ENCODE assay signal across 20 cellular contexts in genomic region chr13:113595131-113595530, GRCh38. TPM values are rescaled to one million over a fixed set of nuclear protein-coding genes. Genes with fewer than 3 reads are reported as not detected.
DNase-seq lines count a peak whose midpoint lies in the region; ATAC-seq and TF ChIP-seq lines count a peak whose summit lies in the region.
"Had no signal": no experiment of that assay in that cellular context is flagged by ENCODE, and none has a peak within 500 bp of the region (broad histone marks: within the 10 kb centered on the region; RNA-seq: fewer than 3 reads in every experiment).

No MANE protein-coding gene starts in this region.

- TF ChIP-seq CTCF in coronary artery (IDR thresholded peaks at IDR 0.05): no peak
- TF ChIP-seq CTCF in osteocyte (IDR thresholded peaks at IDR 0.05): no peak
- TF ChIP-seq CTCF in upper lobe of right lung (IDR thresholded peaks at IDR 0.05): no peak

- H3K27me3 Mint-ChIP-seq in activated naive CD4-positive, alpha-beta T cell treated with anti-CD3 and anti-CD28 coated beads for 36 hours (ENCODE audit: low read depth): no peaks in the 10 kb centered on the region
- no peaks in the 10 kb centered on the region for H3K27me3 Mint-ChIP-seq in activated naive CD4-positive, alpha-beta T cell treated with anti-CD3 and anti-CD28 coated beads, Interleukin-2, amount 10 ng/mL, durations not matched to agents 7 days and 5 days
- H3K27me3 Mint-ChIP-seq in osteocyte (ENCODE audit: unreplicated experiment): no peaks in the 10 kb centered on the region

- no peak overlapping the region for H3K27ac Mint-ChIP-seq in activated naive CD4-positive, alpha-beta T cell treated with anti-CD3 and anti-CD28 coated beads for 36 hours
- H3K27ac Mint-ChIP-seq in activated naive CD4-positive, alpha-beta T cell treated with anti-CD3 and anti-CD28 coated beads, Interleukin-2, amount 10 ng/mL, durations not matched to agents 7 days and 5 days: no peak overlapping the region
- H3K27ac Mint-ChIP-seq in osteocyte (ENCODE audit: unreplicated experiment): no peak overlapping the region
- H3K27ac Mint-ChIP-seq: HFFc6 had no signal

- no peaks in the 10 kb centered on the region for H3K9me3 Mint-ChIP-seq in activated naive CD4-positive, alpha-beta T cell treated with anti-CD3 and anti-CD28 coated beads for 36 hours
- peaks cover 14% of the 10 kb centered on the region for H3K9me3 Mint-ChIP-seq in activated naive CD4-positive, alpha-beta T cell treated with anti-CD3 and anti-CD28 coated beads, Interleukin-2, amount 10 ng/mL, durations not matched to agents 7 days and 5 days
- H3K9me3 Mint-ChIP-seq in osteocyte (ENCODE audit: unreplicated experiment): no peaks in the 10 kb centered on the region

- H3K27ac ChIP-seq in coronary artery (no peak overlapping the region), upper lobe of right lung (no peak overlapping the region)
- H3K27ac ChIP-seq: A549, Peyer's patch had no signal

- no peaks in the 10 kb centered on the region for H3K4me1 ChIP-seq in upper lobe of right lung
- H3K4me1 ChIP-seq: A549, Peyer's patch had no signal

- no peak overlapping the region for H3K4me3 Mint-ChIP-seq in activated naive CD4-positive, alpha-beta T cell treated with anti-CD3 and anti-CD28 coated beads for 36 hours
- H3K4me3 Mint-ChIP-seq in activated naive CD4-positive, alpha-beta T cell treated with anti-CD3 and anti-CD28 coated beads, Interleukin-2, amount 10 ng/mL, durations not matched to agents 7 days and 5 days: no peak overlapping the region
- no peak overlapping the region for H3K4me3 Mint-ChIP-seq in osteocyte (ENCODE audit: unreplicated experiment)
- H3K4me3 Mint-ChIP-seq: HFFc6 had no signal

- peaks cover 63% of the 10 kb centered on the region for H3K36me3 Mint-ChIP-seq in activated naive CD4-positive, alpha-beta T cell treated with anti-CD3 and anti-CD28 coated beads for 36 hours (ENCODE audit: low read depth)
- peaks cover 67% of the 10 kb centered on the region for H3K36me3 Mint-ChIP-seq in activated naive CD4-positive, alpha-beta T cell treated with anti-CD3 and anti-CD28 coated beads, Interleukin-2, amount 10 ng/mL, durations not matched to agents 7 days and 5 days
- peaks cover 25% of the 10 kb centered on the region for H3K36me3 Mint-ChIP-seq in osteocyte (ENCODE audit: unreplicated experiment)

- DNase-seq in activated naive CD4-positive, alpha-beta T cell treated with anti-CD3 and anti-CD28 coated beads for 36 hours: peak; percentile 1
- no peak for DNase-seq in activated naive CD4-positive, alpha-beta T cell treated with anti-CD3 and anti-CD28 coated beads, Interleukin-2, amount 10 ng/mL, durations not matched to agents 7 days and 5 days
- DNase-seq in coronary artery (ENCODE audit: low spot score) (peak; percentile 22), osteocyte (ENCODE audit: extremely low spot score, unreplicated experiment) (peak; percentile 30), upper lobe of right lung (peak; percentile 9)
- DNase-seq: DMS79 treated with DMSO at 0.1 percent for 48 hours, GDM1, GOT3, HFFc6, MM.1S, NCI-H2029, NCI-H2171 treated with DMSO at 0.1 percent for 48 hours, NCI-H510A, NCI-H82, SHP77 treated with DMSO at 0.1 percent for 48 hours had no signal

- H3K9me3 ChIP-seq in upper lobe of right lung: no peaks in the 10 kb centered on the region
- H3K9me3 ChIP-seq: A549, Peyer's patch had no signal

- CTCF ChIA-PET in activated naive CD4-positive, alpha-beta T cell treated with anti-CD3 and anti-CD28 coated beads for 36 hours (lab: Charles Lee): no interaction called here
- CTCF ChIA-PET in activated naive CD4-positive, alpha-beta T cell treated with anti-CD3 and anti-CD28 coated beads, Interleukin-2, amount 10 ng/mL, durations not matched to agents 7 days and 5 days (lab: Charles Lee): no interaction called here

- no peak overlapping the region for H3K4me3 ChIP-seq in coronary artery
- no peak overlapping the region for H3K4me3 ChIP-seq in upper lobe of right lung
- H3K4me3 ChIP-seq: A549, Peyer's patch had no signal

- peaks cover 7% of the 10 kb centered on the region for H3K4me1 Mint-ChIP-seq in activated naive CD4-positive, alpha-beta T cell treated with anti-CD3 and anti-CD28 coated beads for 36 hours (ENCODE audit: low read depth)
- peaks cover 6% of the 10 kb centered on the region for H3K4me1 Mint-ChIP-seq in activated naive CD4-positive, alpha-beta T cell treated with anti-CD3 and anti-CD28 coated beads, Interleukin-2, amount 10 ng/mL, durations not matched to agents 7 days and 5 days
- no peaks in the 10 kb centered on the region for H3K4me1 Mint-ChIP-seq in osteocyte (ENCODE audit: unreplicated experiment)

- ATAC-seq in upper lobe of right lung: no peak
- ATAC-seq in HG02973 (IDR thresholded peaks at IDR 0.05; ENCODE audit: unreplicated experiment): no peak
- ATAC-seq in HG02678 (IDR thresholded peaks at IDR 0.05; ENCODE audit: unreplicated experiment): no peak
- no peak for ATAC-seq in HG03469 (IDR thresholded peaks at IDR 0.05; ENCODE audit: unreplicated experiment)
- ATAC-seq: A549 had no signal

- H3K36me3 ChIP-seq in upper lobe of right lung: no peaks in the 10 kb centered on the region

- H3K27me3 ChIP-seq in upper lobe of right lung: no peaks in the 10 kb centered on the region
- H3K27me3 ChIP-seq: Peyer's patch had no signal

- intact Hi-C loops in activated naive CD4-positive, alpha-beta T cell treated with anti-CD3 and anti-CD28 coated beads for 36 hours (cut with micrococcal nuclease): no loop called here
- intact Hi-C loops in upper lobe of right lung (cut with DNase I): no loop called here

RNA-seq across cellular contexts. Expression of gene TFDP1, which starts 10.6 kb away (rescaled TPM):
- total RNA-seq in activated naive CD4-positive, alpha-beta T cell treated with anti-CD3 and anti-CD28 coated beads for 36 hours: 100 to 1,000 TPM; 157 to 161 TPM
- total RNA-seq in osteocyte (66.9 and 72.1 TPM in 2 replicates), upper lobe of right lung (42.3 TPM)
